In the genomic region with DNA sequence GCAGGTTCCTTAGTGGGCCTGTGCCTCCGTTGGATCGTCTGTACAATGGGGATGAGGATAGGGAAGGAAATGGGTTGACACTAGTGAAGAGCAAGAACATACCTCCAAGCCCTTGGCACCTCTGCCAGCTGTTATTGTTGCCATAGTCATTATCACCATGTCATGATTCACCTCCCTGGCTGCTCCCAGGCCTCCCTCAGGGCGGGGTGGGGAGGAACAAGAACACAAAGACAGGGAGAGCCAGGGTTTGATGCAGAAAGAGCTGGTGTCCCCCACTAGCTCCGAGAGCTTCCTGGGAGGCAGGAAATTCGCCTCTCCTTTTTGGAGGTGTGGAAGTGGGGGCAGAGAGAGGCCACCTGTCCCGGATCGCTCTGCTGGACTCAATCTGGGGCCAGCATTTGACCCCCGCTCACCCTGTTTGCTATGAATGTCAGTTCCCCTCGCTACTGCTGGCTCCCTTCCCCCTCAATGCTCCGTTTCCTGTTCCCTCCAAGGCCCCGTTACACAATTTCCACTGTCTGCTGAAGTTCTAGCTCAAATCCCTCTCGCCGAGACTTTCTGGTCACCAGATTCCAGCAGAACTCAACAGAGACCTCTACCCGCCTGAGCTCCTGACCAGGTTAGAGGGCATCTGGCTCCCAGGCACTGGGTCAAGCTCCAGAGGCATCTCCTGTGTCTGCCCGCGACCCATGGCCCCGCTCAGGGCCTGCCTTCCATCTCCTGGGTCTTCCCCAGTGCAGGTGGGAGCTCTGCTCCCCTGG, we compare ENCODE assay signal across 9 cellular contexts. TPM values are rescaled to one million over a fixed set of nuclear protein-coding genes. Genes with fewer than 3 reads are reported as not detected.
A peak's percentile ranks its signal among the peaks of the same experiment; 100 is the strongest.
DNase-seq lines count a peak whose midpoint lies in the region; ATAC-seq and TF ChIP-seq lines count a peak whose summit lies in the region.
"Had no signal": no experiment of that assay in that cellular context is flagged by ENCODE, and none has a peak within 500 bp of the region (broad histone marks: within the 10 kb centered on the region; RNA-seq: fewer than 3 reads in every experiment).

No MANE protein-coding gene starts in this region.

- H3K4me1 ChIP-seq in A673 (ENCODE audit: insufficient read depth, low read length, poor library complexity, severe bottlenecking) (no peaks in the 10 kb centered on the region), mucosa of descending colon (ENCODE audit: low read depth) (peaks cover 13% of the 10 kb centered on the region)

- BruUV-seq in A673 (replicated peaks; lab: Mats Ljungman, UMichigan) = no TSS peak

- ATAC-seq in mucosa of descending colon (peak; percentile 86), GM21423 (IDR thresholded peaks at IDR 0.05; ENCODE audit: unreplicated experiment) (no peak), GM19467 (IDR thresholded peaks at IDR 0.05; ENCODE audit: unreplicated experiment) (no peak)

- H3K9me3 ChIP-seq in A673 (ENCODE audit: low read depth, low read length, poor library complexity, severe bottlenecking) (no peaks in the 10 kb centered on the region), mucosa of descending colon (no peaks in the 10 kb centered on the region)

- H3K4me3 ChIP-seq in A673 (ENCODE audit: low read depth, low read length, poor library complexity, severe bottlenecking) (no peak overlapping the region), mucosa of descending colon (no peak overlapping the region)

- intact Hi-C loops in A673 (cut with micrococcal nuclease; ENCODE audit: unreplicated experiment) (no loop called here), mucosa of descending colon (cut with DNase I, micrococcal nuclease) (no loop called here)

- DNase-seq in A673 (ENCODE audit: low spot score) (no peak), MV-4-11 (lab: John Stamatoyannopoulos, UW) (peak; percentile 83), mucosa of descending colon (peak in 2 of 3 donors; percentile 45 to 53), NCI-H1436 treated with DMSO at 0.1 percent for 48 hours (lab: John Stamatoyannopoulos, UW) (no peak), NCI-H1092 (lab: John Stamatoyannopoulos, UW) (no peak)
- DNase-seq: natural killer cell had no signal

- no peak for TF ChIP-seq CTCF in A673 (conservative IDR thresholded peaks at IDR 0.05; ENCODE audit: low read depth, low read length)
- TF ChIP-seq CTCF in mucosa of descending colon (IDR thresholded peaks at IDR 0.05) = no peak

- H3K27me3 ChIP-seq in A673 (replicated peaks; ENCODE audit: insufficient read depth, low read depth, low read length, poor library complexity) = no peaks in the 10 kb centered on the region

- no peaks in the 10 kb centered on the region for H3K36me3 ChIP-seq in A673 (ENCODE audit: insufficient read depth, low read length, poor library complexity, severe bottlenecking)
- H3K36me3 ChIP-seq in mucosa of descending colon (ENCODE audit: low read depth) = no peaks in the 10 kb centered on the region

- CTCF ChIA-PET in A673 (lab: Charles Lee) = no interaction called here

- POLR2A ChIA-PET in A673 (lab: Charles Lee; ENCODE audit: low non-redundant PET) = no interaction called here

- H3K27ac ChIP-seq in A673 (ENCODE audit: low read depth, low read length, poor library complexity, severe bottlenecking) = peak overlapping the region; percentile 17
- H3K27ac ChIP-seq in cingulate gyrus (ENCODE audit: low read depth, low read length) = peak overlapping the region; percentile 47

RNA-seq across cellular contexts. Expression of gene TIMP2, which starts 9.1 kb away (rescaled TPM):
- total RNA-seq in A673 (2021) (60.5 and 75.3 TPM in 2 replicates), mucosa of descending colon (100 to 1,000 TPM in 1 of 3 donors, 10 to 100 TPM in 2; 44.9 to 268 (median 91.3) TPM)

RNA-seq across cellular contexts. Expression of gene CEP295NL, which starts 13.1 kb away (rescaled TPM):
- total RNA-seq in A673 (2021) (1.5 TPM in 2 replicates), mucosa of descending colon (1 to 10 TPM; 1.4 to 2.5 (median 2.0) TPM)

Comparison
In these comparisons a context has a peak if more than half of its experiments do, and no peak if none do; other contexts are left out.
1. DNase-seq: peak in MV-4-11 (single experiment) and mucosa of descending colon (2 of 3); none in A673 (single experiment), NCI-H1436 treated with DMSO at 0.1 percent for 48 hours (single experiment) and NCI-H1092 (single experiment).